1 cellular context compared by ENCODE assay signal in genomic region chr17:72502111-72502939, GRCh38.
TF ChIP-seq lines count a peak whose summit lies in the region.

No MANE protein-coding gene starts in this region.

TF ChIP-seq in HepG2, 621 proteins besides CTCF, POLR2A, EP300 and RAD21 (continued from another document and continues in another):
- 0 out of 2 replicates have a peak, but pooled peaks have one; percentile 46 for TF ChIP-seq MLXIP (CRISPR knock-in tag; IDR thresholded peaks at IDR 0.05; ENCODE audit: borderline replicate concordance)
- TF ChIP-seq U2AF1 (optimal IDR thresholded peaks at IDR 0.05; ENCODE audit: low read depth, low read length): peak; percentile 31
- peak; percentile 85; the same call in 1 of the 2 replicates for TF ChIP-seq ZBTB34 (CRISPR knock-in tag; IDR thresholded peaks at IDR 0.05)
- no peak for TF ChIP-seq BCLAF1 (IDR thresholded peaks at IDR 0.05)
- TF ChIP-seq BHLHE40 (IDR thresholded peaks at IDR 0.05; ENCODE audit: low read length): no peak
- TF ChIP-seq NFYC (CRISPR knock-in tag; IDR thresholded peaks at IDR 0.05): 0 out of 2 replicates have a peak, but pooled peaks have one; percentile 7
- no peak for TF ChIP-seq SNRNP70 (IDR thresholded peaks at IDR 0.05; ENCODE audit: low read depth, low read length)
- peak; percentile 76; the same call in 1 of the 2 replicates for TF ChIP-seq GLI4 (CRISPR knock-in tag; IDR thresholded peaks at IDR 0.05; ENCODE audit: borderline replicate concordance)
- peak; percentile 78 for TF ChIP-seq ZNF605 (CRISPR knock-in tag; IDR thresholded peaks at IDR 0.05)
- no peak for TF ChIP-seq ZNF510 (CRISPR knock-in tag; IDR thresholded peaks at IDR 0.05; ENCODE audit: low read depth)
- no peak for TF ChIP-seq ZNF562 (CRISPR knock-in tag; IDR thresholded peaks at IDR 0.05; ENCODE audit: borderline replicate concordance)
- TF ChIP-seq FOXP1 (IDR thresholded peaks at IDR 0.05): no peak
- TF ChIP-seq FOXP1 (CRISPR knock-in tag; IDR thresholded peaks at IDR 0.05): peak; percentile 59; the same call in 1 of the 2 replicates
- no peak for TF ChIP-seq PRMT3 (CRISPR knock-in tag; IDR thresholded peaks at IDR 0.05; ENCODE audit: borderline replicate concordance, low read depth)
- TF ChIP-seq REL (CRISPR knock-in tag; conservative IDR thresholded peaks at IDR 0.05): no peak
- peak; percentile 39; the same call in 1 of the 2 replicates for TF ChIP-seq ZNF121 (CRISPR knock-in tag; IDR thresholded peaks at IDR 0.05)
- TF ChIP-seq NKX3-1 (CRISPR knock-in tag; IDR thresholded peaks at IDR 0.05): peak; percentile 86; the same call in 1 of the 2 replicates
- peak; percentile 58 for TF ChIP-seq PHF8 (CRISPR knock-in tag; IDR thresholded peaks at IDR 0.05)
- no peak for TF ChIP-seq ZNF235 (CRISPR knock-in tag; IDR thresholded peaks at IDR 0.05; ENCODE audit: borderline replicate concordance)
- TF ChIP-seq CHD2 (IDR thresholded peaks at IDR 0.05; ENCODE audit: low read depth, low read length): no peak
- TF ChIP-seq TEAD3 (CRISPR knock-in tag; optimal IDR thresholded peaks at IDR 0.05; ENCODE audit: borderline replicate concordance): peak; percentile 4
- no peak for TF ChIP-seq ETS1 (CRISPR knock-in tag; IDR thresholded peaks at IDR 0.05)
- no peak for TF ChIP-seq CEBPZ (IDR thresholded peaks at IDR 0.05; ENCODE audit: low read length)
- peak; percentile 92 for TF ChIP-seq CEBPG (CRISPR knock-in tag; IDR thresholded peaks at IDR 0.05)
- no peak for TF ChIP-seq KAT8 (CRISPR knock-in tag; IDR thresholded peaks at IDR 0.05)
- no peak for TF ChIP-seq GPN1 (CRISPR knock-in tag; IDR thresholded peaks at IDR 0.05; ENCODE audit: borderline replicate concordance)
- peak; percentile 58 for TF ChIP-seq ZNF629 (CRISPR knock-in tag; conservative IDR thresholded peaks at IDR 0.05)
- peak; percentile 89 for TF ChIP-seq PATZ1 (CRISPR knock-in tag; IDR thresholded peaks at IDR 0.05)
- TF ChIP-seq TBX2 (CRISPR knock-in tag; IDR thresholded peaks at IDR 0.05; ENCODE audit: borderline replicate concordance): peak; percentile 57; the same call in 1 of the 2 replicates
- TF ChIP-seq ZBTB38 (CRISPR knock-in tag; IDR thresholded peaks at IDR 0.05): no peak
- TF ChIP-seq HNRNPLL (IDR thresholded peaks at IDR 0.05; ENCODE audit: low read depth, low read length, poor library complexity, severe bottlenecking): peak; percentile 15
- TF ChIP-seq PRDM10 (CRISPR knock-in tag; IDR thresholded peaks at IDR 0.05; ENCODE audit: low read depth): peak; percentile 80
- TF ChIP-seq DPF2 (CRISPR knock-in tag; IDR thresholded peaks at IDR 0.05; ENCODE audit: borderline replicate concordance, low read depth): peak; percentile 48
- TF ChIP-seq ZNF468 (CRISPR knock-in tag; IDR thresholded peaks at IDR 0.05): 0 out of 2 replicates have a peak, but pooled peaks have one; percentile 20
- no peak for TF ChIP-seq ATF2 (CRISPR knock-in tag; IDR thresholded peaks at IDR 0.05)
- TF ChIP-seq FIP1L1 (IDR thresholded peaks at IDR 0.05; ENCODE audit: borderline replicate concordance, insufficient read depth, low read depth, low read length): no peak
- no peak for TF ChIP-seq POLR2AphosphoS2 (IDR thresholded peaks at IDR 0.05; ENCODE audit: low read depth, low read length)
- TF ChIP-seq MED8 (CRISPR knock-in tag; IDR thresholded peaks at IDR 0.05; ENCODE audit: insufficient replicate concordance): peak; percentile 51
- TF ChIP-seq MTA3 (CRISPR knock-in tag; IDR thresholded peaks at IDR 0.05): no peak
- no peak for TF ChIP-seq ATRX (CRISPR knock-in tag; IDR thresholded peaks at IDR 0.05; ENCODE audit: borderline replicate concordance)
- TF ChIP-seq TSC22D2 (CRISPR knock-in tag; IDR thresholded peaks at IDR 0.05; ENCODE audit: borderline replicate concordance): no peak
- no peak for TF ChIP-seq PHF20 (CRISPR knock-in tag; IDR thresholded peaks at IDR 0.05)
- TF ChIP-seq ZBTB3 (CRISPR knock-in tag; IDR thresholded peaks at IDR 0.05; ENCODE audit: borderline replicate concordance, low read depth): no peak
- TF ChIP-seq ZNF317 (CRISPR knock-in tag; IDR thresholded peaks at IDR 0.05): no peak
- no peak for TF ChIP-seq ZNF24 (IDR thresholded peaks at IDR 0.05)
- peak; percentile 85 for TF ChIP-seq ASH2L (IDR thresholded peaks at IDR 0.05; ENCODE audit: insufficient read length, low read depth, low read length)
- no peak for TF ChIP-seq GATA4 (IDR thresholded peaks at IDR 0.05; ENCODE audit: borderline replicate concordance, low read depth)
- peak; percentile 80 for TF ChIP-seq SP4 (CRISPR knock-in tag; IDR thresholded peaks at IDR 0.05)
